Comparison of ENCODE assay signal across 1 cellular context in the genomic region with DNA sequence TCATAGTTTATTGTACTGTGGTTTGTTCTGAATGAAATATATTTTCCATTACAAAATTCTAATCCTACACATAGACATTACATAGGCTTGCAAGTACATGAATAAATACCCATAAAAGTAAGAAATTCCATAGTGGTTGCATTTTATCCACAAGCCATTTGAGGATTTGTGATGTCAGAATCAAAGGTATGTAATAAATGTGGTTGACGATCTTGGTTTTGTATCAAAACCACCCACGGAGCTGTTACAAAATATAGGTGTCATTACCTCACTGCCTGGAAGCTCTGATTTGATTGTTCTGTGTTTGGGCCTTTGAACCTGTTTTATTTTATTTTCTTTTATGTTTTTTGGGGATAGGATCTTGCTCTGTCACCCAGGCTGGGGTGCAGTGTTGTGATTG.
TF ChIP-seq lines count a peak whose summit lies in the region.

No MANE protein-coding gene starts in this region.

TF ChIP-seq in IMR-90, 13 proteins besides CTCF, POLR2A, EP300 and RAD21 (continued from another document):
- TF ChIP-seq RFX5 (IDR thresholded peaks at IDR 0.05; ENCODE audit: low read depth, low read length), result no peak
- no peak for TF ChIP-seq MAFK (IDR thresholded peaks at IDR 0.05; ENCODE audit: low read depth, low read length)
- TF ChIP-seq NFE2L2 (IDR thresholded peaks at IDR 0.05; ENCODE audit: low read depth, low read length), result no peak
